Comparison of ENCODE assay signal across 8 cellular contexts in genomic region chr12:6927379-6927991, GRCh38. TPM values are rescaled to one million over a fixed set of nuclear protein-coding genes. Genes with fewer than 3 reads are reported as not detected.
DNase-seq lines count a peak whose midpoint lies in the region; ATAC-seq and TF ChIP-seq lines count a peak whose summit lies in the region.

A gene with protein sequence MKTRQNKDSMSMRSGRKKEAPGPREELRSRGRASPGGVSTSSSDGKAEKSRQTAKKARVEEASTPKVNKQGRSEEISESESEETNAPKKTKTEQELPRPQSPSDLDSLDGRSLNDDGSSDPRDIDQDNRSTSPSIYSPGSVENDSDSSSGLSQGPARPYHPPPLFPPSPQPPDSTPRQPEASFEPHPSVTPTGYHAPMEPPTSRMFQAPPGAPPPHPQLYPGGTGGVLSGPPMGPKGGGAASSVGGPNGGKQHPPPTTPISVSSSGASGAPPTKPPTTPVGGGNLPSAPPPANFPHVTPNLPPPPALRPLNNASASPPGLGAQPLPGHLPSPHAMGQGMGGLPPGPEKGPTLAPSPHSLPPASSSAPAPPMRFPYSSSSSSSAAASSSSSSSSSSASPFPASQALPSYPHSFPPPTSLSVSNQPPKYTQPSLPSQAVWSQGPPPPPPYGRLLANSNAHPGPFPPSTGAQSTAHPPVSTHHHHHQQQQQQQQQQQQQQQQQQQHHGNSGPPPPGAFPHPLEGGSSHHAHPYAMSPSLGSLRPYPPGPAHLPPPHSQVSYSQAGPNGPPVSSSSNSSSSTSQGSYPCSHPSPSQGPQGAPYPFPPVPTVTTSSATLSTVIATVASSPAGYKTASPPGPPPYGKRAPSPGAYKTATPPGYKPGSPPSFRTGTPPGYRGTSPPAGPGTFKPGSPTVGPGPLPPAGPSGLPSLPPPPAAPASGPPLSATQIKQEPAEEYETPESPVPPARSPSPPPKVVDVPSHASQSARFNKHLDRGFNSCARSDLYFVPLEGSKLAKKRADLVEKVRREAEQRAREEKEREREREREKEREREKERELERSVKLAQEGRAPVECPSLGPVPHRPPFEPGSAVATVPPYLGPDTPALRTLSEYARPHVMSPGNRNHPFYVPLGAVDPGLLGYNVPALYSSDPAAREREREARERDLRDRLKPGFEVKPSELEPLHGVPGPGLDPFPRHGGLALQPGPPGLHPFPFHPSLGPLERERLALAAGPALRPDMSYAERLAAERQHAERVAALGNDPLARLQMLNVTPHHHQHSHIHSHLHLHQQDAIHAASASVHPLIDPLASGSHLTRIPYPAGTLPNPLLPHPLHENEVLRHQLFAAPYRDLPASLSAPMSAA (N-terminal part only) (plus strand): TSS chr12:6927959. CDS start chr12:6934002, 6,043 bp downstream.

- no peak for TF ChIP-seq POLR2A in lower leg skin (IDR thresholded peaks at IDR 0.05)

- POLR2A ChIA-PET in WTC11 (lab: Charles Lee): interaction anchor here (2.0 to 3.9 kb wide), 6 partner anchors 11 to 59 kb away, joined by 7 to 66 read pairs (median 20); partner anchors contain the start of genes C12orf57, ENO2 and RNU7-1

- peak within 1 kb of the TSS; percentile 94 for H3K4me3 Mint-ChIP-seq in WTC11
- peak within 1 kb of the TSS; percentile 85 to 97 for H3K4me3 Mint-ChIP-seq in effector memory CD8-positive, alpha-beta T cell

- H3K4me3 ChIP-seq in lower leg skin (ENCODE audit: low read depth, poor library complexity, severe bottlenecking): peak within 1 kb of the TSS; percentile 86

- peak within 1 kb of the TSS; percentile 98 for H3K27ac Mint-ChIP-seq in WTC11
- peak within 1 kb of the TSS; percentile 90 to 99 for H3K27ac Mint-ChIP-seq in effector memory CD8-positive, alpha-beta T cell

- intact Hi-C loops in lower leg skin (cut with DNase I; ENCODE audit: low total_unique reads): loop anchor here (10.0 kb wide), 1 partner anchor 187 kb away; no protein-coding TSS in a partner anchor

- H3K9me3 Mint-ChIP-seq in WTC11: no peaks in the 10 kb centered on the region
- no peaks in the 10 kb centered on the region for H3K9me3 Mint-ChIP-seq in effector memory CD8-positive, alpha-beta T cell

- TF ChIP-seq CTCF in WTC11 (IDR thresholded peaks at IDR 0.05): no peak
- TF ChIP-seq CTCF in lower leg skin (IDR thresholded peaks at IDR 0.05): no peak

- CTCF ChIA-PET in WTC11 (lab: Charles Lee): interaction anchor here (0.9 to 7.0 kb wide), 10 partner anchors 9 to 60 kb away, joined by 3 to 93 read pairs (median 33); partner anchors contain the start of genes C12orf57, RNU7-1, SPSB2 and TPI1

- H3K4me1 Mint-ChIP-seq in WTC11: peaks cover 58% of the 10 kb centered on the region
- peaks cover 26 to 37% of the 10 kb centered on the region in 2 donors for H3K4me1 Mint-ChIP-seq in effector memory CD8-positive, alpha-beta T cell (ENCODE audit: low read depth in 2 of 2)

- ATAC-seq in WTC11: peak; percentile 19
- peak; percentile 43 for ATAC-seq in effector memory CD8-positive, alpha-beta T cell (replicated peaks)
- ATAC-seq in GM21717 (IDR thresholded peaks at IDR 0.05; ENCODE audit: unreplicated experiment): no peak

- H3K27me3 Mint-ChIP-seq in WTC11 (ENCODE audit: low read depth): no peaks in the 10 kb centered on the region
- no peaks in the 10 kb centered on the region for H3K27me3 Mint-ChIP-seq in effector memory CD8-positive, alpha-beta T cell

- DNase-seq in NCI-H1436 (lab: John Stamatoyannopoulos, UW): peak; percentile 44
- no peak for DNase-seq in NCI-H1436 treated with DMSO at 0.1 percent for 48 hours (lab: John Stamatoyannopoulos, UW)
- DNase-seq in NCI-H1092 (lab: John Stamatoyannopoulos, UW): peak; percentile 59
- DNase-seq in WTC11 (ENCODE audit: low spot score): peak; percentile 86
- no peak for DNase-seq in effector memory CD8-positive, alpha-beta T cell
- peak in 1 of 2 donors; percentile 96 for DNase-seq in lower leg skin (ENCODE audit: low spot score in 2 of 2)
- DNase-seq in stimulated activated naive CD4-positive, alpha-beta T cell (lab: John Stamatoyannopoulos, UW): peak in 4 of 6 experiments; percentile 42 to 46 (median 42)

- 1% methylated on average over 40 to 42 of the region's 60 CpGs for WGBS in lower leg skin, 2 donors

- peaks cover 10% of the 10 kb centered on the region for H3K36me3 Mint-ChIP-seq in WTC11
- H3K36me3 Mint-ChIP-seq in effector memory CD8-positive, alpha-beta T cell (ENCODE audit: insufficient read depth): peaks cover 23% of the 10 kb centered on the region

TF ChIP-seq in WTC11, 78 proteins besides CTCF, POLR2A, EP300 and RAD21 (continues in another document):
- TF ChIP-seq NFYB (CRISPR knock-in tag; conservative IDR thresholded peaks at IDR 0.05; ENCODE audit: low read depth) (no peak), FOXP4 (CRISPR knock-in tag; IDR thresholded peaks at IDR 0.05) (peak; percentile 79; the same call in 1 of the 2 replicates), NFE2L1 (CRISPR knock-in tag; IDR thresholded peaks at IDR 0.05) (peak; percentile 73; the same call in 1 of the 2 replicates), FOXK1 (CRISPR knock-in tag; IDR thresholded peaks at IDR 0.05) (peak; percentile 75; the same call in 1 of the 2 replicates), E2F5 (CRISPR knock-in tag; IDR thresholded peaks at IDR 0.05) (no peak), FOXP1 (CRISPR knock-in tag; IDR thresholded peaks at IDR 0.05; ENCODE audit: borderline replicate concordance) (peak; percentile 31; the same call in 1 of the 2 replicates), SMAD3 (CRISPR knock-in tag; IDR thresholded peaks at IDR 0.05; ENCODE audit: borderline replicate concordance) (no peak), AFF4 (CRISPR knock-in tag; IDR thresholded peaks at IDR 0.05; ENCODE audit: borderline replicate concordance) (no peak), MXD4 (CRISPR knock-in tag; IDR thresholded peaks at IDR 0.05; ENCODE audit: borderline replicate concordance) (no peak), ELF4 (CRISPR knock-in tag; IDR thresholded peaks at IDR 0.05; ENCODE audit: low read depth) (no peak), ZNF416 (CRISPR knock-in tag; IDR thresholded peaks at IDR 0.05) (no peak), SOX15 (CRISPR knock-in tag; IDR thresholded peaks at IDR 0.05) (no peak), MAX (CRISPR knock-in tag; IDR thresholded peaks at IDR 0.05) (no peak; the same call in 1 of the 2 replicates)
- TF ChIP-seq, protein P1, sequence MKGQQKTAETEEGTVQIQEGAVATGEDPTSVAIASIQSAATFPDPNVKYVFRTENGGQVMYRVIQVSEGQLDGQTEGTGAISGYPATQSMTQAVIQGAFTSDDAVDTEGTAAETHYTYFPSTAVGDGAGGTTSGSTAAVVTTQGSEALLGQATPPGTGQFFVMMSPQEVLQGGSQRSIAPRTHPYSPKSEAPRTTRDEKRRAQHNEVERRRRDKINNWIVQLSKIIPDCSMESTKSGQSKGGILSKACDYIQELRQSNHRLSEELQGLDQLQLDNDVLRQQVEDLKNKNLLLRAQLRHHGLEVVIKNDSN (CRISPR knock-in tag; IDR thresholded peaks at IDR 0.05): no peak

RNA-seq across cellular contexts. Expression of the gene that starts here (rescaled TPM):
- total RNA-seq in WTC11 (2021) (80.0 to 87.1 TPM (median 80.5 TPM) in 3 replicates), lower leg skin (100 to 1,000 TPM in 1 of 4 donors, 10 to 100 TPM in 3; 33.4 to 115 (median 64.0) TPM)

Comparison
In these comparisons a context has a peak if more than half of its experiments do, and no peak if none do; other contexts are left out.
1. DNase-seq: peak in NCI-H1436 (single experiment), NCI-H1092 (single experiment), WTC11 (single experiment) and stimulated activated naive CD4-positive, alpha-beta T cell (4 of 6); none in NCI-H1436 treated with DMSO at 0.1 percent for 48 hours (single experiment) and effector memory CD8-positive, alpha-beta T cell (0 of 3).